ENCODE assay signal across 9 cellular contexts in genomic region chr1:36372617-36373016, GRCh38. TPM values are rescaled to one million over a fixed set of nuclear protein-coding genes. Genes with fewer than 3 reads are reported as not detected.
A peak's percentile ranks its signal among the peaks of the same experiment; 100 is the strongest.
DNase-seq lines count a peak whose midpoint lies in the region; FAIRE-seq and TF ChIP-seq lines count a peak whose summit lies in the region.
"Had no signal": no experiment of that assay in that cellular context is flagged by ENCODE, and none has a peak within 500 bp of the region (broad histone marks: within the 10 kb centered on the region; RNA-seq: fewer than 3 reads in every experiment).

No MANE protein-coding gene starts in this region.

- H3K36me3 ChIP-seq in Peyer's patch (peaks cover 0 to 1% (median 0%) of the 10 kb centered on the region in 3 donors), H1 (ENCODE audit: control insufficient read depth in 2 of 4, insufficient read depth in 4 of 4, low read length in 3 of 4) (no peaks in the 10 kb centered on the region), osteoblast (ENCODE audit: insufficient read depth, low read length) (peaks cover 11% of the 10 kb centered on the region)

- FAIRE-seq in H1 (lab: Jason Lieb, UNC), result no peak

- no peak overlapping the region for H2AFZ ChIP-seq in H1 (ENCODE audit: low read length)
- H2AFZ ChIP-seq in osteoblast (ENCODE audit: low read length), result no peak overlapping the region

- TF ChIP-seq CTCF in Peyer's patch (IDR thresholded peaks at IDR 0.05) (no peak), H1 (IDR thresholded peaks at IDR 0.05; ENCODE audit: control extremely low read depth in 1 of 3, insufficient read depth in 1 of 3, low read depth in 1 of 3, low read length in 3 of 3) (no peak), osteoblast (IDR thresholded peaks at IDR 0.05; ENCODE audit: extremely low read depth, low read depth, low read length) (no peak)

- peak overlapping the region; percentile 85 for H3K4ac ChIP-seq in H1 (replicated peaks; ENCODE audit: insufficient read length, low read depth, low read length)

- 0 out of 7 replicates have a peak overlapping the region, but pooled peaks of 1 of the 4 experiments have one; percentile 1 for H3K9ac ChIP-seq in H1 (replicated peaks in 1 of 4; ENCODE audit: extremely low read depth in 1 of 4, low read depth in 3 of 4, low read length in 3 of 4)

- H3K27me3 ChIP-seq in Peyer's patch (no peaks in the 10 kb centered on the region), H1 (replicated peaks in 1 of 4; ENCODE audit: control insufficient read depth in 3 of 4, extremely low read depth in 1 of 4, insufficient read depth in 3 of 4, low read length in 3 of 4) (no peaks in the 10 kb centered on the region), osteoblast (ENCODE audit: insufficient read depth, low read length) (no peaks in the 10 kb centered on the region)

- H3K27ac ChIP-seq in Peyer's patch (peak overlapping the region in 3 of 4 donors; percentile 81 to 96 (median 89)), H1 (ENCODE audit: low read depth, low read length) (no peak overlapping the region), osteoblast (ENCODE audit: low read depth, low read length) (peak overlapping the region; percentile 91)

- H2BK15ac ChIP-seq in H1 (ENCODE audit: low read length), result peak overlapping the region; percentile 94; the same call in 1 of the 2 replicates

- no peaks in the 10 kb centered on the region for H3K23me2 ChIP-seq in H1 (ENCODE audit: low read depth, low read length)

- no peak overlapping the region for H4K8ac ChIP-seq in H1 (ENCODE audit: extremely low read depth, insufficient read depth, low read length)

- peak overlapping the region; percentile 39; the same call in 1 of the 2 replicates for H2BK12ac ChIP-seq in H1 (ENCODE audit: low read depth, low read length)

- H3K56ac ChIP-seq in H1 (replicated peaks; ENCODE audit: insufficient read length, low read depth, low read length), result no peak overlapping the region

- H3K18ac ChIP-seq in H1 (ENCODE audit: extremely low read depth, low read length), result no peak overlapping the region; the same call in 1 of the 2 replicates

- TF ChIP-seq EP300 in H1 (IDR thresholded peaks at IDR 0.05; ENCODE audit: borderline replicate concordance in 1 of 2, low read depth in 2 of 2, low read length in 2 of 2), result no peak

- no peak overlapping the region for H3K4me3 ChIP-seq in Peyer's patch
- H3K4me3 ChIP-seq in H1 (ENCODE audit: extremely low read depth in 1 of 4, insufficient read depth in 2 of 4, low read depth in 3 of 4, low read length in 4 of 4), result no peak overlapping the region; a peak in 1 of 8 replicates
- H3K4me3 ChIP-seq in osteoblast (ENCODE audit: insufficient read depth, low read length), result no peak overlapping the region

- peaks cover 12 to 75% (median 35%) of the 10 kb centered on the region in 4 donors for H3K4me1 ChIP-seq in Peyer's patch
- H3K4me1 ChIP-seq in H1 (replicated peaks in 1 of 4; ENCODE audit: control insufficient read depth in 3 of 4, insufficient read depth in 4 of 4, low read length in 3 of 4), result peaks cover 12 to 34% (median 20%) of the 10 kb centered on the region in 4 experiments
- H3K4me1 ChIP-seq in osteoblast (ENCODE audit: insufficient read depth, low read length), result peaks cover 39% of the 10 kb centered on the region

- no peaks in the 10 kb centered on the region; the same call in 1 of the 2 replicates for H3K79me1 ChIP-seq in H1 (ENCODE audit: low read depth, low read length)

- H4K91ac ChIP-seq in H1 (replicated peaks; ENCODE audit: insufficient read length, low read length), result peak overlapping the region; percentile 61

- TF ChIP-seq POLR2A in Peyer's patch (IDR thresholded peaks at IDR 0.05) (no peak), H1 (IDR thresholded peaks at IDR 0.05; ENCODE audit: control extremely low read depth in 1 of 2, low read depth in 2 of 2, low read length in 2 of 2) (no peak)

- no peak overlapping the region for H3K14ac ChIP-seq in H1 (ENCODE audit: insufficient read length)

- peak overlapping the region; percentile 4; the same call in 1 of the 2 replicates for H2BK5ac ChIP-seq in H1 (ENCODE audit: low read depth, low read length)

- peak overlapping the region; percentile 46; the same call in 1 of the 2 replicates for H2AK5ac ChIP-seq in H1 (ENCODE audit: low read depth, low read length)

- CTCF ChIA-PET in H1 (lab: Charles Lee; ENCODE audit: partially characterized antibody), result interaction anchor here (1.2 to 7.9 kb wide), 3 partner anchors 8 to 47 kb away, joined by 3 to 90 read pairs (median 4); partner anchors contain the start of genes LSM10 and STK40

- H2BK120ac ChIP-seq in H1 (replicated peaks; ENCODE audit: low read depth, low read length), result no peak overlapping the region

- H3K23ac ChIP-seq in H1 (ENCODE audit: insufficient read length), result no peak overlapping the region

- no peak for TF ChIP-seq RAD21 in H1 (IDR thresholded peaks at IDR 0.05 in 1 of 2, conservative IDR thresholded peaks at IDR 0.05 in 1 of 2; ENCODE audit: low read depth in 2 of 2, low read length in 2 of 2)

- POLR2A ChIA-PET in H1 (lab: Charles Lee; ENCODE audit: partially characterized antibody), result no interaction called here

- no peak overlapping the region for H4K5ac ChIP-seq in H1 (ENCODE audit: insufficient read length, low read depth, low read length)

- 77% methylated on average over 3 of the region's 3 CpGs; no CpG with 5 or more reads in 1 of the 2 experiments for WGBS in H1 (ENCODE audit: extremely low coverage in 1 of 2, insufficient coverage in 1 of 2, insufficient read length in 1 of 2, insufficient replicate concordance in 2 of 2, low coverage in 1 of 2, low lambda C conversion rate in 2 of 2, missing lambda C conversion rate in 1 of 2), 2 experiments

- H3K79me2 ChIP-seq in H1 (ENCODE audit: control insufficient read depth in 1 of 2, insufficient read depth in 2 of 2, low read length in 2 of 2) (peaks cover 0 to 42% of the 10 kb centered on the region in 2 experiments; a peak in 2 of 4 replicates), osteoblast (ENCODE audit: insufficient read depth, low read length) (peaks cover 67% of the 10 kb centered on the region)

- H3K4me2 ChIP-seq in H1 (ENCODE audit: insufficient read depth in 1 of 2, low read depth in 2 of 2, low read length in 2 of 2), result no peak overlapping the region; a peak in 1 of 4 replicates
- H3K4me2 ChIP-seq in osteoblast (ENCODE audit: insufficient read depth, low read length), result peak overlapping the region; percentile 67

- peak overlapping the region; percentile 82; the same call in 1 of the 2 replicates for H2BK20ac ChIP-seq in H1 (ENCODE audit: low read length)

- H4K20me1 ChIP-seq in H1 (replicated peaks in 1 of 2; ENCODE audit: control insufficient read depth in 1 of 2, insufficient read depth in 2 of 2, low read length in 2 of 2) (peaks cover 0 to 9% of the 10 kb centered on the region in 2 experiments), osteoblast (ENCODE audit: insufficient read depth, low read length) (peaks cover 26% of the 10 kb centered on the region)

- DNase-seq in Daoy (ENCODE audit: low read depth) (peak; percentile 34), Peyer's patch (no peak), H1 (ENCODE audit: low read depth in 1 of 2, low spot score in 2 of 2) (no peak), osteoblast (ENCODE audit: insufficient read length, low spot score, missing footprints) (no peak), NCI-H524 treated with DMSO at 0.1 percent for 48 hours (lab: John Stamatoyannopoulos, UW) (no peak), NCI-H748 (lab: John Stamatoyannopoulos, UW; ENCODE audit: unreplicated experiment) (no peak), AG08396 (ENCODE audit: low spot score) (no peak), activated gamma-delta T cell (lab: John Stamatoyannopoulos, UW) (no peak)
- DNase-seq: NCI-H748 treated with DMSO at 0.1 percent for 48 hours had no signal

- H3K9me3 ChIP-seq in Peyer's patch (no peaks in the 10 kb centered on the region), H1 (ENCODE audit: insufficient read depth in 2 of 2, low read depth in 1 of 2, low read length in 1 of 2) (no peaks in the 10 kb centered on the region), osteoblast (ENCODE audit: low read depth, low read length) (no peaks in the 10 kb centered on the region)

RNA-seq across cellular contexts. Expression of gene STK40, which starts 13.1 kb away (rescaled TPM):
- total RNA-seq in Daoy (2014; rRNA removed; shearing (Covaris generic)), result 18.2 and 31.1 TPM in 2 replicates
- total RNA-seq in Peyer's patch (10 to 100 TPM; 14.0 to 30.2 (median 21.5) TPM), osteoblast (11.9 and 12.4 TPM in 2 replicates)
- 25.3 and 28.6 TPM in 2 replicates for total RNA-seq in H1 (2021; fragmentation: NEBNext Ultra II Directional; extraction: Animal tissue kit (Norgen Biotek cat#: 25700))
- 13.6 and 18.4 TPM in 2 replicates for polyA plus RNA-seq in H1 (2011; rRNA removed)
- polyA plus RNA-seq in H1 (2011; cell fraction: cytosol; rRNA removed), result 13.7 TPM
- 21.5 TPM for polyA plus RNA-seq in H1 (2011; cell fraction: nucleus; rRNA removed)
- polyA plus RNA-seq in H1 (2012, experiment 1 of 2), result 13.3 to 18.6 TPM (median 17.3 TPM) in 4 replicates
- polyA plus RNA-seq in H1 (2012, experiment 2 of 2), result 17.6 TPM
- 16.9 TPM for polyA plus RNA-seq in H1 (2013, experiment 1 of 2)
- polyA plus RNA-seq in H1 (2013, experiment 2 of 2), result 16.6 TPM
- 16.3 and 18.9 TPM in 2 replicates for polyA minus RNA-seq in H1 (2011; rRNA and poly(A)+ RNA removed)
- polyA minus RNA-seq in H1 (2011; cell fraction: cytosol; rRNA and poly(A)+ RNA removed), result 9.5 TPM
- 5.5 TPM for polyA minus RNA-seq in H1 (2011; cell fraction: nucleus; rRNA and poly(A)+ RNA removed)

RNA-seq across cellular contexts. Expression of gene LSM10, which starts 25.1 kb away (rescaled TPM):
- 5.1 and 10.3 TPM in 2 replicates for total RNA-seq in Daoy (2014; rRNA removed; shearing (Covaris generic))
- total RNA-seq in Peyer's patch (10 to 100 TPM; 25.5 to 42.9 (median 31.2) TPM), osteoblast (4.4 and 6.2 TPM in 2 replicates)
- total RNA-seq in H1 (2021; fragmentation: NEBNext Ultra II Directional; extraction: Animal tissue kit (Norgen Biotek cat#: 25700)), result 59.1 and 59.5 TPM in 2 replicates
- polyA plus RNA-seq in H1 (2011; rRNA removed), result 127 and 140 TPM in 2 replicates
- polyA plus RNA-seq in H1 (2011; cell fraction: cytosol; rRNA removed), result 111 TPM
- 81.9 TPM for polyA plus RNA-seq in H1 (2011; cell fraction: nucleus; rRNA removed)
- polyA plus RNA-seq in H1 (2012, experiment 1 of 2), result 50.0 to 87.8 TPM (median 80.4 TPM) in 4 replicates
- 128 TPM for polyA plus RNA-seq in H1 (2012, experiment 2 of 2)
- polyA plus RNA-seq in H1 (2013, experiment 1 of 2), result 49.0 TPM
- 51.5 TPM for polyA plus RNA-seq in H1 (2013, experiment 2 of 2)
- 48.7 and 51.4 TPM in 2 replicates for polyA minus RNA-seq in H1 (2011; rRNA and poly(A)+ RNA removed)
- 28.0 TPM for polyA minus RNA-seq in H1 (2011; cell fraction: cytosol; rRNA and poly(A)+ RNA removed)
- 25.3 TPM for polyA minus RNA-seq in H1 (2011; cell fraction: nucleus; rRNA and poly(A)+ RNA removed)

RNA-seq across cellular contexts. Expression of gene EVA1B, which starts 49.2 kb away (rescaled TPM):
- 28.1 and 44.1 TPM in 2 replicates for total RNA-seq in Daoy (2014; rRNA removed; shearing (Covaris generic))
- 10 to 100 TPM in 2 of 4 donors, 1 to 10 TPM in 2; 4.4 to 19.0 (median 11.4) TPM for total RNA-seq in Peyer's patch
- total RNA-seq in H1 (2021; fragmentation: NEBNext Ultra II Directional; extraction: Animal tissue kit (Norgen Biotek cat#: 25700)), result 10.0 and 10.3 TPM in 2 replicates
- polyA plus RNA-seq in H1 (2011; rRNA removed), result 19.9 and 23.8 TPM in 2 replicates
- 13.1 TPM for polyA plus RNA-seq in H1 (2011; cell fraction: cytosol; rRNA removed)
- polyA plus RNA-seq in H1 (2011; cell fraction: nucleus; rRNA removed), result 14.2 TPM
- polyA plus RNA-seq in H1 (2012, experiment 1 of 2), result 5.2 to 15.9 TPM (median 12.6 TPM) in 4 replicates
- 12.2 TPM for polyA plus RNA-seq in H1 (2012, experiment 2 of 2)
- 19.7 TPM for polyA plus RNA-seq in H1 (2013, experiment 1 of 2)
- polyA plus RNA-seq in H1 (2013, experiment 2 of 2), result 24.7 TPM
- 0.47 TPM in 1 of 2 replicates, not detected in the other for polyA minus RNA-seq in H1 (2011; rRNA and poly(A)+ RNA removed)
- polyA minus RNA-seq in H1 (2011; cell fraction: cytosol; rRNA and poly(A)+ RNA removed), result 5.9 TPM
- polyA minus RNA-seq in H1 (2011; cell fraction: nucleus; rRNA and poly(A)+ RNA removed), result 3.5 TPM
- total RNA-seq in osteoblast, result 119 and 135 TPM in 2 replicates
